ENCODE assay signal across 11 cellular contexts in the genomic region with DNA sequence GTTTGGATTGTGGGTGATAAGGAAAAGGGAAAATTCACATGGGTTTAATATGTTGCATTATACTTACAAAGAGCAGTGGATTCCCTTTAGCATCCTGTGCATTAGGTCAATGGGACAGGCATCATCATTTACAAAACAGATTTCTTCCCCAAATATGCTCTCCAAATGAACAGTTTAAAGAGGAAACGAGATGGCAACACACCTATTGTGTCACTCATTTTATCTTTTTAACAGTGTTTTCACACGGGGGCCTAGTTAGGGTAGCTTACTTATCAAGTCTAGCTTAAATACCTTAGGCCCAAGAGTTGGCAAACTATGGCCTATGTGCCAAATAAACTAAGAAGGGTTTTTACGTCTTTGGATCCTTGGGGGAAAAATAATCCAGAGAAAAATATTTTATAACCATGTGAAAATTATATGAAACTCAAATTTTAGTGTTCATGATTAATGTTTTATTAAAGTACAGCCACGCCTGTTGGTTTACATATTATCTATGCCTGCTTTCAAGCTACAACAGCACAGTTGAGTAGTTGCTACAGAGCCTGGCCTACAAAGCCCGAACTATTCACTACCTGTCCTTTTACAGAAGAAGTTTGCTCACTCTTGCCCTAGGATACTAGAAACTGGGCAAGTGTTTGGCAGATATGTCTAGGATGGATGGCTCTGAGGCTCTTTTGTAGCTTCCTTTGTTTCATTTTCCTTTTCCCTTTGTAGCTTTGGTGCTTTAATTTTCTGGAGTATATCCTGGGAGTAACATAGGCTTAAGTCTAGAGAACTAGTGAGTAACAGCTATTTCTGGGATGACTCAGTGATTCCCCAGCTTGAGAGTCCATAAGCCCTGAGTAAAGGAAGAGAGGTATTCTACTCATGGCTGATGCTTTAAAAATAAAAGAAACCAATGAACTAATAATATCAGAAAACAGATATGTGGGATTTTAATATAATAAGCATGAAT. TPM values are rescaled to one million over a fixed set of nuclear protein-coding genes. Genes with fewer than 3 reads are reported as not detected.
DNase-seq lines count a peak whose midpoint lies in the region; ATAC-seq, FAIRE-seq and TF ChIP-seq lines count a peak whose summit lies in the region.
"Had no signal": no experiment of that assay in that cellular context is flagged by ENCODE, and none has a peak within 500 bp of the region (broad histone marks: within the 10 kb centered on the region; RNA-seq: fewer than 3 reads in every experiment).

No MANE protein-coding gene starts in this region.

- no peak for TF ChIP-seq EP300 in A549 (IDR thresholded peaks at IDR 0.05)

- no peak for TF ChIP-seq RAD21 in A549 (conservative IDR thresholded peaks at IDR 0.05 in 1 of 2, IDR thresholded peaks at IDR 0.05 in 1 of 2)

- H3K4me2 ChIP-seq in A549 = peak overlapping the region; percentile 66

- TF ChIP-seq CTCF in A549 (IDR thresholded peaks at IDR 0.05) (no peak), HFF-Myc (IDR thresholded peaks at IDR 0.05; ENCODE audit: low read depth, low read length, missing control alignments) (no peak), astrocyte of the cerebellum (IDR thresholded peaks at IDR 0.05; ENCODE audit: low read depth, low read length, missing control alignments) (no peak), kidney epithelial cell (IDR thresholded peaks at IDR 0.05; ENCODE audit: insufficient read depth, low read length, poor library complexity, severe bottlenecking) (no peak)

- DNase-seq in A549 (ENCODE audit: low read depth in 1 of 2, low spot score in 1 of 2) (peak in 1 of 2 experiments; percentile 44), HFF-Myc (ENCODE audit: extremely low read depth, low read depth) (peak; percentile 53), astrocyte of the cerebellum (ENCODE audit: low read depth) (peak; percentile 49), kidney epithelial cell (ENCODE audit: low read depth) (peak; percentile 70), globus pallidus (ENCODE audit: low spot score) (no peak)
- no peak for DNase-seq in activated T-cell treated with anti-CD3 and anti-CD28 coated beads, Interleukin-2, amount 50 U/mL, for 48 hours
- DNase-seq: activated B cell treated with CpG ODN at 0.5 μM for 24 hours; CD8-positive, alpha-beta T cell; central memory CD4-positive, alpha-beta T cell had no signal

- ATAC-seq in A549 = peak; percentile 92 to 95
- no peak for ATAC-seq in GM21786 (IDR thresholded peaks at IDR 0.05; ENCODE audit: unreplicated experiment)
- ATAC-seq in HG02642 (IDR thresholded peaks at IDR 0.05; ENCODE audit: poor library complexity, unreplicated experiment) = no peak
- ATAC-seq: CD8-positive, alpha-beta T cell had no signal

- no peak for TF ChIP-seq POLR2A in A549 (IDR thresholded peaks at IDR 0.05; ENCODE audit: low read length)

- CTCF ChIA-PET in A549 (lab: Yijun Ruan, JAX) = interaction anchor here (0.9 to 2.2 kb wide), 5 partner anchors 8 to 112 kb away, joined by 3 to 9 read pairs (median 5); no protein-coding TSS in a partner anchor

- 32% methylated on average over 5 of the region's 5 CpGs for WGBS in A549 (ENCODE audit: missing lambda C conversion rate)

- H3K4me3 ChIP-seq in A549 (no peak overlapping the region), HFF-Myc (replicated peaks; ENCODE audit: low read depth, low read length) (no peak overlapping the region), astrocyte of the cerebellum (ENCODE audit: low read depth, low read length) (no peak overlapping the region), kidney epithelial cell (ENCODE audit: low read depth, low read length) (no peak overlapping the region)

- no peaks in the 10 kb centered on the region for H3K36me3 ChIP-seq in kidney epithelial cell (ENCODE audit: control insufficient read depth, insufficient read depth, low read length)

- H3K4me1 ChIP-seq in A549 = peaks cover 43% of the 10 kb centered on the region

- POLR2A ChIA-PET in A549 (lab: Yijun Ruan, JAX) = no interaction called here

- H3K27me3 ChIP-seq in kidney epithelial cell (ENCODE audit: control insufficient read depth, insufficient read depth, low read length) = no peaks in the 10 kb centered on the region

- in situ Hi-C loops in astrocyte of the cerebellum (cut with HindIII; ENCODE audit: low sequenced_read_pairs) = no loop called here

- FAIRE-seq in A549 (lab: Jason Lieb, UNC) = peak; percentile 72

- peak overlapping the region; percentile 56 to 83 for H3K27ac ChIP-seq in A549

- no peaks in the 10 kb centered on the region for H3K9me3 ChIP-seq in A549

TF ChIP-seq in A549, 52 proteins besides CTCF, POLR2A, EP300 and RAD21:
- TF ChIP-seq FOSL2 (IDR thresholded peaks at IDR 0.05) (no peak), FOSL2 (CRISPR knock-in tag; IDR thresholded peaks at IDR 0.05) (peak; percentile 68)
- TF ChIP-seq, protein P1, sequence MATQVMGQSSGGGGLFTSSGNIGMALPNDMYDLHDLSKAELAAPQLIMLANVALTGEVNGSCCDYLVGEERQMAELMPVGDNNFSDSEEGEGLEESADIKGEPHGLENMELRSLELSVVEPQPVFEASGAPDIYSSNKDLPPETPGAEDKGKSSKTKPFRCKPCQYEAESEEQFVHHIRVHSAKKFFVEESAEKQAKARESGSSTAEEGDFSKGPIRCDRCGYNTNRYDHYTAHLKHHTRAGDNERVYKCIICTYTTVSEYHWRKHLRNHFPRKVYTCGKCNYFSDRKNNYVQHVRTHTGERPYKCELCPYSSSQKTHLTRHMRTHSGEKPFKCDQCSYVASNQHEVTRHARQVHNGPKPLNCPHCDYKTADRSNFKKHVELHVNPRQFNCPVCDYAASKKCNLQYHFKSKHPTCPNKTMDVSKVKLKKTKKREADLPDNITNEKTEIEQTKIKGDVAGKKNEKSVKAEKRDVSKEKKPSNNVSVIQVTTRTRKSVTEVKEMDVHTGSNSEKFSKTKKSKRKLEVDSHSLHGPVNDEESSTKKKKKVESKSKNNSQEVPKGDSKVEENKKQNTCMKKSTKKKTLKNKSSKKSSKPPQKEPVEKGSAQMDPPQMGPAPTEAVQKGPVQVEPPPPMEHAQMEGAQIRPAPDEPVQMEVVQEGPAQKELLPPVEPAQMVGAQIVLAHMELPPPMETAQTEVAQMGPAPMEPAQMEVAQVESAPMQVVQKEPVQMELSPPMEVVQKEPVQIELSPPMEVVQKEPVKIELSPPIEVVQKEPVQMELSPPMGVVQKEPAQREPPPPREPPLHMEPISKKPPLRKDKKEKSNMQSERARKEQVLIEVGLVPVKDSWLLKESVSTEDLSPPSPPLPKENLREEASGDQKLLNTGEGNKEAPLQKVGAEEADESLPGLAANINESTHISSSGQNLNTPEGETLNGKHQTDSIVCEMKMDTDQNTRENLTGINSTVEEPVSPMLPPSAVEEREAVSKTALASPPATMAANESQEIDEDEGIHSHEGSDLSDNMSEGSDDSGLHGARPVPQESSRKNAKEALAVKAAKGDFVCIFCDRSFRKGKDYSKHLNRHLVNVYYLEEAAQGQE (IDR thresholded peaks at IDR 0.05) = no peak

RNA-seq across cellular contexts. Expression of gene NUP93, which starts 12.4 kb away (rescaled TPM):
- polyA plus RNA-seq in A549 (2011; rRNA removed) (91.4 and 97.5 TPM in 2 replicates), A549 (2017; fragmentation: RNase III; extraction: RNeasy Plus Mini Kit Qiagen cat#74134 plus additional on column Dnase treatment) (82.5 to 88.9 TPM (median 87.3 TPM) in 3 replicates)
- polyA plus RNA-seq in A549 (2012; cell fraction: cytosol; rRNA removed) = 106 and 112 TPM in 2 replicates
- polyA plus RNA-seq in A549 (2012; cell fraction: nucleus; rRNA removed) = 131 and 162 TPM in 2 replicates
- 144 and 169 TPM in 2 replicates for polyA minus RNA-seq in A549 (2011; rRNA and poly(A)+ RNA removed)
- 60.2 and 65.9 TPM in 2 replicates for total RNA-seq in kidney epithelial cell

Comparison
In these comparisons a context has a peak if more than half of its experiments do, and no peak if none do; other contexts are left out.
1. ATAC-seq: peak in A549 (2 of 2); none in GM21786 (single experiment) and HG02642 (single experiment).
2. DNase-seq: peak in HFF-Myc (single experiment), astrocyte of the cerebellum (single experiment) and kidney epithelial cell (single experiment); none in globus pallidus (single experiment) and activated T-cell treated with anti-CD3 and anti-CD28 coated beads, Interleukin-2, amount 50 U/mL, for 48 hours (0 of 2).